ENCODE assay signal across 8 cellular contexts in genomic region chr1:150515328-150516049, GRCh38. TPM values are rescaled to one million over a fixed set of nuclear protein-coding genes. Genes with fewer than 3 reads are reported as not detected.
DNase-seq lines count a peak whose midpoint lies in the region; ATAC-seq and TF ChIP-seq lines count a peak whose summit lies in the region.

TSS of gene FALEC (plus strand) at chr1:150515752.

- no peaks in the 10 kb centered on the region for H3K27me3 Mint-ChIP-seq in activated T-cell treated with anti-CD3 and anti-CD28 coated beads, Interleukin-2, amount 50 U/mL, for 24 hours

- no peak for TF ChIP-seq CTCF in PC-3 (conservative IDR thresholded peaks at IDR 0.05; ENCODE audit: low read depth, low read length)

- peak within 1 kb of the TSS; percentile 88 for H3K4me3 Mint-ChIP-seq in activated T-cell treated with anti-CD3 and anti-CD28 coated beads, Interleukin-2, amount 50 U/mL, for 24 hours

- H3K27ac ChIP-seq in PC-3 (ENCODE audit: low read length) (no peak within 1 kb of the TSS), muscle layer of duodenum (ENCODE audit: low read length) (peak within 1 kb of the TSS; percentile 73)

- H4K20me1 ChIP-seq in PC-3 (ENCODE audit: low read length), result no peaks in the 10 kb centered on the region

- no peaks in the 10 kb centered on the region for H3F3A ChIP-seq in PC-3 (ENCODE audit: low read length, unreplicated experiment)

- peaks cover 16% of the 10 kb centered on the region for H3K4me1 Mint-ChIP-seq in activated T-cell treated with anti-CD3 and anti-CD28 coated beads, Interleukin-2, amount 50 U/mL, for 24 hours (ENCODE audit: low read depth)

- peak within 1 kb of the TSS; percentile 81 for H3K4me2 ChIP-seq in PC-3 (ENCODE audit: low read length)

- BruUV-seq in PC-3 (replicated peaks; lab: Mats Ljungman, UMichigan), result no TSS peak

- ATAC-seq in GM21619 (IDR thresholded peaks at IDR 0.05; ENCODE audit: unreplicated experiment) (peak; percentile 92), PC-3 (peak; percentile 97), esophagus mucosa (peak; percentile 87)

- POLR2A ChIA-PET in PC-3 (lab: Charles Lee; ENCODE audit: unreplicated experiment), result interaction anchor here (0.5 to 1.1 kb wide), 5 partner anchors 18 to 309 kb away, joined by 3 to 10 read pairs (median 8); partner anchors contain the start of gene RPRD2

- H3K36me3 Mint-ChIP-seq in activated T-cell treated with anti-CD3 and anti-CD28 coated beads, Interleukin-2, amount 50 U/mL, for 24 hours (ENCODE audit: low read depth), result peaks cover 8% of the 10 kb centered on the region

- H3K79me2 ChIP-seq in PC-3 (ENCODE audit: low read length), result no peaks in the 10 kb centered on the region

- H2AFZ ChIP-seq in PC-3 (ENCODE audit: low read length), result peak within 1 kb of the TSS; percentile 92

- H3K4me1 ChIP-seq in PC-3 (ENCODE audit: insufficient read depth, low read length), result peaks cover 11% of the 10 kb centered on the region
- H3K4me1 ChIP-seq in muscle layer of duodenum (ENCODE audit: control insufficient read depth in 1 of 2, insufficient read depth in 2 of 2, low read length in 2 of 2), result peaks cover 6 to 12% of the 10 kb centered on the region in 2 donors

- peak within 1 kb of the TSS; percentile 65 for H3K9ac ChIP-seq in PC-3 (ENCODE audit: low read length)

- no peaks in the 10 kb centered on the region for H3K9me3 ChIP-seq in PC-3 (ENCODE audit: low read length)
- H3K9me3 ChIP-seq in muscle layer of duodenum (ENCODE audit: control insufficient read depth in 1 of 2, low read length in 2 of 2), result no peaks in the 10 kb centered on the region

- CTCF ChIA-PET in PC-3 (lab: Charles Lee), result interaction anchor here (0.6 to 0.7 kb wide), 4 partner anchors 161 to 465 kb away, joined by 3 to 16 read pairs (median 4); no protein-coding TSS in a partner anchor

- peak within 1 kb of the TSS; percentile 87 for H3K27ac Mint-ChIP-seq in activated T-cell treated with anti-CD3 and anti-CD28 coated beads, Interleukin-2, amount 50 U/mL, for 24 hours

- DNase-seq in DMS153 treated with DMSO at 0.1 percent for 48 hours (lab: John Stamatoyannopoulos, UW; ENCODE audit: unreplicated experiment), result peak; percentile 98
- peak; percentile 78 for DNase-seq in Jurkat, Clone E6-1 (ENCODE audit: low read depth, low spot score)
- peak; percentile 99 for DNase-seq in PC-3
- DNase-seq in activated T-cell treated with anti-CD3 and anti-CD28 coated beads, Interleukin-2, amount 50 U/mL, for 24 hours, result peak; percentile 95
- DNase-seq in stimulated activated CD8-positive, alpha-beta memory T cell treated with anti-CD3 and anti-CD28 coated beads, Interleukin-7, amount 100 ng/mL, for 24 hours (ENCODE audit: low read depth), result peak; percentile 75

- peak within 1 kb of the TSS; percentile 69 for H3K4me3 ChIP-seq in Jurkat, Clone E6-1 (ENCODE audit: low read length)
- H3K4me3 ChIP-seq in PC-3 (ENCODE audit: low read length) (peak within 1 kb of the TSS; percentile 71), muscle layer of duodenum (ENCODE audit: low read depth in 1 of 2, low read length in 2 of 2) (peak within 1 kb of the TSS; percentile 61 to 80)

- intact Hi-C loops in PC-3 (cut with micrococcal nuclease), result no loop called here

- no peaks in the 10 kb centered on the region for H3K9me3 Mint-ChIP-seq in activated T-cell treated with anti-CD3 and anti-CD28 coated beads, Interleukin-2, amount 50 U/mL, for 24 hours

- H3K9me2 ChIP-seq in PC-3 (replicated peaks; ENCODE audit: low read length), result no peaks in the 10 kb centered on the region

- H3K36me3 ChIP-seq in PC-3 (ENCODE audit: low read depth, low read length) (no peaks in the 10 kb centered on the region), muscle layer of duodenum (ENCODE audit: control insufficient read depth in 1 of 2, insufficient read depth in 2 of 2, low read length in 2 of 2) (peaks cover 0 to 7% of the 10 kb centered on the region in 2 donors)

- H3K27me3 ChIP-seq in PC-3 (ENCODE audit: low read length) (no peaks in the 10 kb centered on the region), muscle layer of duodenum (ENCODE audit: low read depth, low read length) (no peaks in the 10 kb centered on the region)

RNA-seq across cellular contexts. Expression of gene FALEC, which starts in this region (rescaled TPM):
- not detected for polyA plus RNA-seq in Jurkat, Clone E6-1 (2012; ENCODE audit: insufficient read depth, insufficient read length)
- 0.73 TPM in 1 of 2 replicates, not detected in the other for total RNA-seq in PC-3 (2014; rRNA removed)
- total RNA-seq in esophagus mucosa, result 1.6 TPM

Comparison
In these comparisons a context has a peak if more than half of its experiments do, and no peak if none do; other contexts are left out.
1. Peak in DNase-seq, ATAC-seq, H3K4me3 ChIP-seq, H3K9ac ChIP-seq and H3K4me2 ChIP-seq in PC-3; RNA of the gene not detected or under 1 TPM.